14 cellular contexts compared by ENCODE assay signal in the genomic region with DNA sequence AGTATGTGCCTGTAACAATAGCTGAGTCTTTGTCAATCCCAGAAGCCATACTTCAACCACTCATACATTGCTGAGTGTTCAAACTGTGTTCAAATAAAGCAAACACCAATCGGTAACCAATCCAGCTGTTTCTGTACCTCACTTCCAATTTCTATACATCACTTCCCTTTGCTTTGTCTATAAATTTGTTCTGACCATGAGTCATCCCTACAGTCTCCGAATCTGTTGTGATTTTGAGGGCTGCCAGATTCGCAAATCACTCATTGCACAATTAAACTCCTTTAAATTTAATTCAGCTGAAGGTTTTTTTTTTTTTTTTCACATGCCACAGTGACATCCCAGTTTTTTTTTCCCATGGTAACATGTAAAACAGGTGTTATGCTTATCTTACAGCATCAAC.
DNase-seq lines count a peak whose midpoint lies in the region; ATAC-seq and TF ChIP-seq lines count a peak whose summit lies in the region.
"Had no signal": no experiment of that assay in that cellular context is flagged by ENCODE, and none has a peak within 500 bp of the region (broad histone marks: within the 10 kb centered on the region; RNA-seq: fewer than 3 reads in every experiment).

No MANE protein-coding gene starts in this region.

- peaks cover 12% of the 10 kb centered on the region for H3K9me3 Mint-ChIP-seq in stimulated activated effector memory CD8-positive, alpha-beta T cell treated with anti-CD3 and anti-CD28 coated beads, Interleukin-12 subunit alpha, Interleukin-12 subunit beta, amount 100 ng/mL, for 72 hours

- H3K4me3 ChIP-seq in A673 (ENCODE audit: low read depth, low read length, poor library complexity, severe bottlenecking) (no peak overlapping the region), fibroblast of mammary gland (ENCODE audit: control insufficient read depth, low read depth, low read length) (no peak overlapping the region), skeletal muscle cell (ENCODE audit: low read depth, low read length) (no peak overlapping the region)
- H3K4me3 ChIP-seq: A549, GM12878, GM23338 had no signal

- intact Hi-C loops in A673 (cut with micrococcal nuclease; ENCODE audit: unreplicated experiment): no loop called here
- intact Hi-C loops in posterior vena cava (cut with DNase I): no loop called here

- no peak for ATAC-seq in stimulated activated effector memory CD8-positive, alpha-beta T cell treated with anti-CD3 and anti-CD28 coated beads, Interleukin-12 subunit alpha, Interleukin-12 subunit beta, amount 100 ng/mL, for 72 hours
- ATAC-seq: A549; CD8-positive, alpha-beta T cell; GM12878; GM23338 had no signal

- no peaks in the 10 kb centered on the region for H3K36me3 ChIP-seq in A673 (ENCODE audit: insufficient read depth, low read length, poor library complexity, severe bottlenecking)

- H3K36me3 Mint-ChIP-seq in stimulated activated effector memory CD8-positive, alpha-beta T cell treated with anti-CD3 and anti-CD28 coated beads, Interleukin-12 subunit alpha, Interleukin-12 subunit beta, amount 100 ng/mL, for 72 hours: no peaks in the 10 kb centered on the region
- H3K36me3 Mint-ChIP-seq: CD14-positive monocyte; CD8-positive, alpha-beta T cell had no signal

- BruUV-seq in A673 (replicated peaks; lab: Mats Ljungman, UMichigan): no TSS peak

- H3K27ac Mint-ChIP-seq in stimulated activated effector memory CD8-positive, alpha-beta T cell treated with anti-CD3 and anti-CD28 coated beads, Interleukin-12 subunit alpha, Interleukin-12 subunit beta, amount 100 ng/mL, for 72 hours: no peak overlapping the region
- H3K27ac Mint-ChIP-seq: CD14-positive monocyte; CD8-positive, alpha-beta T cell; GM23338; H9 had no signal

- no peak overlapping the region for H3K27ac ChIP-seq in A673 (ENCODE audit: low read depth, low read length, poor library complexity, severe bottlenecking)
- H3K27ac ChIP-seq: A549 had no signal

- DNase-seq in A673 (ENCODE audit: low spot score): peak; percentile 4
- peak; percentile 46 for DNase-seq in NCI-H446 treated with DMSO at 0.1 percent for 48 hours (lab: John Stamatoyannopoulos, UW)
- peak; percentile 57 for DNase-seq in fibroblast of mammary gland (ENCODE audit: low read depth)
- DNase-seq in skeletal muscle cell (ENCODE audit: low read depth): peak; percentile 46
- DNase-seq in posterior vena cava (ENCODE audit: low spot score): no peak
- DNase-seq in cortex of kidney (lab: John Stamatoyannopoulos, UW): no peak
- no peak for DNase-seq in stimulated activated effector memory CD8-positive, alpha-beta T cell treated with anti-CD3 and anti-CD28 coated beads, Interleukin-12 subunit alpha, Interleukin-12 subunit beta, amount 100 ng/mL, for 72 hours (ENCODE audit: low spot score in 2 of 2)
- DNase-seq: Caco-2; CD8-positive, alpha-beta T cell; H9 had no signal

- POLR2A ChIA-PET in A673 (lab: Charles Lee; ENCODE audit: low non-redundant PET): no interaction called here

- no peaks in the 10 kb centered on the region for H3K9me3 ChIP-seq in A673 (ENCODE audit: low read depth, low read length, poor library complexity, severe bottlenecking)
- H3K9me3 ChIP-seq: A549, Caco-2 had no signal

- H3K27me3 ChIP-seq in A673 (replicated peaks; ENCODE audit: insufficient read depth, low read depth, low read length, poor library complexity): no peaks in the 10 kb centered on the region

- H3K4me1 Mint-ChIP-seq in stimulated activated effector memory CD8-positive, alpha-beta T cell treated with anti-CD3 and anti-CD28 coated beads, Interleukin-12 subunit alpha, Interleukin-12 subunit beta, amount 100 ng/mL, for 72 hours: no peaks in the 10 kb centered on the region
- H3K4me1 Mint-ChIP-seq: CD14-positive monocyte had no signal

- no peak for TF ChIP-seq CTCF in A673 (conservative IDR thresholded peaks at IDR 0.05; ENCODE audit: low read depth, low read length)
- TF ChIP-seq CTCF in fibroblast of mammary gland (conservative IDR thresholded peaks at IDR 0.05; ENCODE audit: control insufficient read depth, insufficient read depth, low read depth, low read length): no peak

- CTCF ChIA-PET in A673 (lab: Charles Lee): no interaction called here

- no peak overlapping the region for H3K4me3 Mint-ChIP-seq in stimulated activated effector memory CD8-positive, alpha-beta T cell treated with anti-CD3 and anti-CD28 coated beads, Interleukin-12 subunit alpha, Interleukin-12 subunit beta, amount 100 ng/mL, for 72 hours
- H3K4me3 Mint-ChIP-seq: CD14-positive monocyte; CD8-positive, alpha-beta T cell; GM23338; H9 had no signal

- no peaks in the 10 kb centered on the region for H3K4me1 ChIP-seq in A673 (ENCODE audit: insufficient read depth, low read length, poor library complexity, severe bottlenecking)
- H3K4me1 ChIP-seq: A549, Caco-2 had no signal

Comparison
In these comparisons a context has a peak if more than half of its experiments do, and no peak if none do; other contexts are left out.
1. DNase-seq: peak in A673 (single experiment), NCI-H446 treated with DMSO at 0.1 percent for 48 hours (single experiment), fibroblast of mammary gland (single experiment) and skeletal muscle cell (single experiment); none in posterior vena cava (single experiment), cortex of kidney (single experiment) and stimulated activated effector memory CD8-positive, alpha-beta T cell treated with anti-CD3 and anti-CD28 coated beads, Interleukin-12 subunit alpha, Interleukin-12 subunit beta, amount 100 ng/mL, for 72 hours (0 of 2).